14 cellular contexts compared by ENCODE assay signal in the genomic region with DNA sequence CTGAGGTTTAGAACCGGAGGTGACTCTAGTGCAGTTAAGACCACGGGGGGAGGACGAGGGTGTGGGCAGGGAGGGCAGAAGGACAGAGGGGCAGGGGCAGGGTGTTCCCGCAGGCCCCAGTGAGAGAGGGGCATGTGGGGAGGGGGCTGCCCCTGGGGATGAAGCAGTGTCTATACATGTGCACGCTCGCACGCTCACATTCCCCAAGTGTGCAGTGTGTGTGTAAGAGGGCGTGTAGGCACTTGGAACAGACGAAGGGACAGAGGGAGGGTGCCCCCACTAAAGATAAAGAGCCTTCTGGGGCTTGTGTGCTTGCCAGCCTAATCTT.
DNase-seq lines count a peak whose midpoint lies in the region; ATAC-seq, FAIRE-seq and TF ChIP-seq lines count a peak whose summit lies in the region.
"Had no signal": no experiment of that assay in that cellular context is flagged by ENCODE, and none has a peak within 500 bp of the region (broad histone marks: within the 10 kb centered on the region; RNA-seq: fewer than 3 reads in every experiment).

No MANE protein-coding gene starts in this region.

- H2BK120ac ChIP-seq in trophoblast cell (ENCODE audit: insufficient read depth, low read length, poor library complexity) = no peak overlapping the region

- H3F3A ChIP-seq in GM23248 (ENCODE audit: insufficient read depth) = no peaks in the 10 kb centered on the region

- no peak for FAIRE-seq in endothelial cell of umbilical vein (lab: Jason Lieb, UNC)
- FAIRE-seq: HTR-8/SVneo, RCC 7860 had no signal

- H3K18ac ChIP-seq in trophoblast cell (ENCODE audit: low read length) = no peak overlapping the region

- TF ChIP-seq POLR2A in endothelial cell of umbilical vein (IDR thresholded peaks at IDR 0.05; ENCODE audit: low read depth, low read length) = no peak
- no peak for TF ChIP-seq POLR2A in prostate gland (IDR thresholded peaks at IDR 0.05)

- TF ChIP-seq CTCF in endothelial cell of umbilical vein (IDR thresholded peaks at IDR 0.05; ENCODE audit: extremely low read depth in 1 of 2, insufficient read depth in 1 of 2, low read depth in 1 of 2, low read length in 2 of 2) (no peak), prostate gland (IDR thresholded peaks at IDR 0.05) (no peak)

- POLR2A ChIA-PET in endothelial cell of umbilical vein (lab: Charles Lee) = no interaction called here

- WGBS in trophoblast cell (ENCODE audit: extremely low coverage, insufficient coverage, insufficient read length) = no CpG with 5 or more reads among the region's 9 CpGs
- 59 to 67% methylated on average over 8 to 9 of the region's 9 CpGs for WGBS in GM23248 (ENCODE audit: low coverage in 1 of 2, low lambda C conversion rate in 2 of 2, missing lambda C conversion rate in 2 of 2), 2 experiments
- WGBS in prostate gland = 65% methylated on average over 9 of the region's 9 CpGs

- H3K27me3 ChIP-seq in BLaER1 treated with 17β-estradiol and CSF1 and Interleukin-3, amounts not matched to agents 10 nM and 100 nM = no peaks in the 10 kb centered on the region
- H3K27me3 ChIP-seq in Karpas-422 (ENCODE audit: low read length) = no peaks in the 10 kb centered on the region
- H3K27me3 ChIP-seq in endothelial cell of umbilical vein (ENCODE audit: control insufficient read depth in 2 of 2, insufficient read depth in 2 of 2, low read length in 2 of 2) = no peaks in the 10 kb centered on the region
- no peaks in the 10 kb centered on the region for H3K27me3 ChIP-seq in trophoblast cell (ENCODE audit: insufficient read depth, low read length)
- no peaks in the 10 kb centered on the region for H3K27me3 ChIP-seq in GM23248 (replicated peaks; ENCODE audit: insufficient read depth)
- H3K27me3 ChIP-seq in prostate gland (replicated peaks; ENCODE audit: insufficient read depth) = no peaks in the 10 kb centered on the region
- H3K27me3 ChIP-seq: thyroid gland had no signal

- intact Hi-C loops in endothelial cell of umbilical vein (cut with micrococcal nuclease) = no loop called here
- intact Hi-C loops in prostate gland (cut with DNase I) = no loop called here

- no peaks in the 10 kb centered on the region for H3K9me1 ChIP-seq in endothelial cell of umbilical vein (replicated peaks; ENCODE audit: control insufficient read depth, extremely low read depth, insufficient read depth, low read length)

- H4K20me1 ChIP-seq in BLaER1 treated with 17β-estradiol and CSF1 and Interleukin-3, amounts not matched to agents 10 nM and 100 nM = no peaks in the 10 kb centered on the region
- no peaks in the 10 kb centered on the region for H4K20me1 ChIP-seq in Karpas-422 (ENCODE audit: insufficient read depth, low read depth, low read length)
- no peaks in the 10 kb centered on the region for H4K20me1 ChIP-seq in endothelial cell of umbilical vein (replicated peaks; ENCODE audit: control insufficient read depth, extremely low read depth, insufficient read depth, low read length)
- H4K20me1 ChIP-seq in GM23248 (ENCODE audit: insufficient read depth) = no peaks in the 10 kb centered on the region

- peaks cover 0 to 54% (median 33%) of the 10 kb centered on the region in 11 experiments; a peak in 17 of 22 replicates for H3K36me3 ChIP-seq in BLaER1 treated with 17β-estradiol and CSF1 and Interleukin-3, amounts not matched to agents 10 nM and 100 nM
- H3K36me3 ChIP-seq in Karpas-422 (ENCODE audit: insufficient read depth, low read length) (no peaks in the 10 kb centered on the region), endothelial cell of umbilical vein (ENCODE audit: control insufficient read depth in 2 of 2, extremely low read depth in 1 of 2, insufficient read depth in 2 of 2, low read length in 2 of 2) (no peaks in the 10 kb centered on the region), trophoblast cell (ENCODE audit: control insufficient read depth in 1 of 2, insufficient read depth in 2 of 2, low read length in 2 of 2) (no peaks in the 10 kb centered on the region), GM23248 (ENCODE audit: low read depth) (no peaks in the 10 kb centered on the region), prostate gland (no peaks in the 10 kb centered on the region)
- H3K36me3 ChIP-seq: thyroid gland had no signal

- no peak for ATAC-seq in HG02610 (IDR thresholded peaks at IDR 0.05; ENCODE audit: unreplicated experiment)
- ATAC-seq: activated CD4-positive, CD25-positive, alpha-beta regulatory T cell treated with anti-CD3 and anti-CD28 coated beads, Interleukin-2, amount 50 U/mL, for 24 hours had no signal

- no peak overlapping the region for H3K23ac ChIP-seq in trophoblast cell (ENCODE audit: low read length)

- H3K9me2 ChIP-seq in Karpas-422 (replicated peaks; ENCODE audit: insufficient read depth, low read length) (no peaks in the 10 kb centered on the region), GM23248 (ENCODE audit: insufficient read depth) (no peaks in the 10 kb centered on the region)

- H4K91ac ChIP-seq in trophoblast cell (ENCODE audit: low read depth, low read length) = no peak overlapping the region

- H3K9me3 ChIP-seq in BLaER1 treated with 17β-estradiol and CSF1 and Interleukin-3, amounts not matched to agents 10 nM and 100 nM (replicated peaks in 1 of 11) = peaks cover 11 to 60% (median 51%) of the 10 kb centered on the region in 11 experiments; a peak in 20 of 22 replicates
- H3K9me3 ChIP-seq in Karpas-422 (ENCODE audit: low read length) = no peaks in the 10 kb centered on the region
- H3K9me3 ChIP-seq in endothelial cell of umbilical vein (replicated peaks; ENCODE audit: control insufficient read depth, insufficient read depth, low read length) = no peaks in the 10 kb centered on the region
- H3K9me3 ChIP-seq in trophoblast cell (ENCODE audit: insufficient read depth, low read depth, low read length) = peaks cover 8% of the 10 kb centered on the region
- no peaks in the 10 kb centered on the region for H3K9me3 ChIP-seq in GM23248 (ENCODE audit: low read depth)
- H3K9me3 ChIP-seq in prostate gland = no peaks in the 10 kb centered on the region
- H3K9me3 ChIP-seq: thyroid gland had no signal

- peak overlapping the region; percentile 71 to 90 (median 84) for H3K4me2 ChIP-seq in BLaER1 treated with 17β-estradiol and CSF1 and Interleukin-3, amounts not matched to agents 10 nM and 100 nM
- H3K4me2 ChIP-seq in Karpas-422 (ENCODE audit: low read depth, low read length, poor library complexity, severe bottlenecking) = no peak overlapping the region
- H3K4me2 ChIP-seq in endothelial cell of umbilical vein (ENCODE audit: insufficient read depth, low read length) = no peak overlapping the region
- H3K4me2 ChIP-seq in trophoblast cell (ENCODE audit: low read length) = no peak overlapping the region
- H3K4me2 ChIP-seq in GM23248 (ENCODE audit: unreplicated experiment) = no peak overlapping the region

- dilution Hi-C loops in endothelial cell of umbilical vein (cut with MboI; ENCODE audit: extremely low pct_ligation_motif_present, low sequenced_read_pairs) = no loop called here

- H3K4ac ChIP-seq in trophoblast cell (ENCODE audit: low read depth, low read length) = no peak overlapping the region

- BruUV-seq in endothelial cell of umbilical vein (replicated peaks; lab: Mats Ljungman, UMichigan) = no TSS peak

- no peak overlapping the region for H3K14ac ChIP-seq in trophoblast cell (ENCODE audit: low read length)

- DNase-seq in Karpas-422 = no peak
- no peak for DNase-seq in endothelial cell of umbilical vein (ENCODE audit: low read depth, low spot score)
- no peak for DNase-seq in trophoblast cell
- no peak for DNase-seq in anterior cingulate cortex (lab: John Stamatoyannopoulos, UW)
- no peak for DNase-seq in GM23248
- no peak for DNase-seq in prostate gland (ENCODE audit: low spot score)
- DNase-seq: GOT3, NCI-H2107, thyroid gland had no signal

- CTCF ChIA-PET in endothelial cell of umbilical vein (lab: Charles Lee) = interaction anchor here (1.2 to 3.0 kb wide), 3 partner anchors 11 to 208 kb away, joined by 3 to 18 read pairs (median 10); no protein-coding TSS in a partner anchor

- H2BK5ac ChIP-seq in trophoblast cell (ENCODE audit: low read depth, low read length, poor library complexity) = no peak overlapping the region

- in situ Hi-C loops in GM23248 (cut with MboI) = no loop called here

- no peaks in the 10 kb centered on the region for H3K79me2 ChIP-seq in Karpas-422 (ENCODE audit: low read length)
- H3K79me2 ChIP-seq in endothelial cell of umbilical vein (ENCODE audit: control insufficient read depth, insufficient read depth, low read length) = no peaks in the 10 kb centered on the region
- H3K79me2 ChIP-seq in trophoblast cell (ENCODE audit: control insufficient read depth, insufficient read depth, low read length, poor library complexity) = no peaks in the 10 kb centered on the region
- no peaks in the 10 kb centered on the region for H3K79me2 ChIP-seq in GM23248 (ENCODE audit: insufficient read depth)

- no peak overlapping the region for H2BK12ac ChIP-seq in trophoblast cell (ENCODE audit: low read length)

- no peak overlapping the region for H2AK5ac ChIP-seq in trophoblast cell (ENCODE audit: low read length)

- peak overlapping the region; percentile 66 to 79 (median 73); a peak in 21 of 22 replicates for H3K9ac ChIP-seq in BLaER1 treated with 17β-estradiol and CSF1 and Interleukin-3, amounts not matched to agents 10 nM and 100 nM
- H3K9ac ChIP-seq in Karpas-422 (ENCODE audit: low read length) = no peak overlapping the region
- no peak overlapping the region for H3K9ac ChIP-seq in endothelial cell of umbilical vein (replicated peaks; ENCODE audit: extremely low read depth, insufficient read depth, low read length)
- no peak overlapping the region for H3K9ac ChIP-seq in trophoblast cell (ENCODE audit: low read length)
- H3K9ac ChIP-seq in GM23248 = no peak overlapping the region

- no peaks in the 10 kb centered on the region for H3K79me1 ChIP-seq in trophoblast cell (ENCODE audit: low read length)

- H3K4me3 ChIP-seq in BLaER1 treated with 17β-estradiol and CSF1 and Interleukin-3, amounts not matched to agents 10 nM and 100 nM = peak overlapping the region in 4 of 10 experiments; percentile 9 to 38 (median 20); a peak in 6 of 20 replicates
- H3K4me3 ChIP-seq in Karpas-422 (ENCODE audit: low read length) (no peak overlapping the region), endothelial cell of umbilical vein (replicated peaks in 1 of 3; ENCODE audit: insufficient read depth in 1 of 3, low read depth in 1 of 3, low read length in 3 of 3) (no peak overlapping the region), trophoblast cell (ENCODE audit: low read depth, low read length) (no peak overlapping the region), GM23248 (no peak overlapping the region), prostate gland (no peak overlapping the region)
- H3K4me3 ChIP-seq: thyroid gland had no signal

- H4K8ac ChIP-seq in trophoblast cell (ENCODE audit: low read depth, low read length) = no peak overlapping the region

- H3K27ac ChIP-seq in BLaER1 treated with 17β-estradiol and CSF1 and Interleukin-3, amounts not matched to agents 10 nM and 100 nM = peak overlapping the region; percentile 63 to 90 (median 81); a peak in 21 of 22 replicates
- no peak overlapping the region for H3K27ac ChIP-seq in Karpas-422 (ENCODE audit: low read length)
- no peak overlapping the region for H3K27ac ChIP-seq in endothelial cell of umbilical vein (ENCODE audit: insufficient read depth, low read depth, low read length)
- no peak overlapping the region for H3K27ac ChIP-seq in trophoblast cell (ENCODE audit: low read depth, low read length)
- no peak overlapping the region for H3K27ac ChIP-seq in GM23248
- no peak overlapping the region for H3K27ac ChIP-seq in prostate gland
- H3K27ac ChIP-seq: thyroid gland had no signal

- peak overlapping the region; percentile 76; the same call in 1 of the 2 replicates for H2AFZ ChIP-seq in Karpas-422 (ENCODE audit: low read length)
- H2AFZ ChIP-seq in endothelial cell of umbilical vein (ENCODE audit: low read depth, low read length) = peak overlapping the region; percentile 91
- peak overlapping the region; percentile 25 for H2AFZ ChIP-seq in trophoblast cell (ENCODE audit: insufficient read depth, low read length, poor library complexity)
- H2AFZ ChIP-seq in GM23248 = no peak overlapping the region

- H3K4me1 ChIP-seq in BLaER1 treated with 17β-estradiol and CSF1 and Interleukin-3, amounts not matched to agents 10 nM and 100 nM = peaks cover 31 to 62% (median 53%) of the 10 kb centered on the region in 10 experiments
- H3K4me1 ChIP-seq in Karpas-422 (ENCODE audit: low read length) = peaks cover 7% of the 10 kb centered on the region
- H3K4me1 ChIP-seq in endothelial cell of umbilical vein (ENCODE audit: control insufficient read depth, extremely low read depth, insufficient read depth, low read length) = peaks cover 5% of the 10 kb centered on the region
- H3K4me1 ChIP-seq in trophoblast cell (ENCODE audit: control insufficient read depth in 1 of 2, insufficient read depth in 2 of 2, low read length in 2 of 2) = no peaks in the 10 kb centered on the region
- H3K4me1 ChIP-seq in GM23248 (ENCODE audit: insufficient read depth) = no peaks in the 10 kb centered on the region
- H3K4me1 ChIP-seq in prostate gland (replicated peaks) = no peaks in the 10 kb centered on the region
- H3K4me1 ChIP-seq: thyroid gland had no signal

- H4K12ac ChIP-seq in trophoblast cell (ENCODE audit: low read depth, low read length) = no peak overlapping the region

Comparison
In these comparisons a context has a peak if more than half of its experiments do, and no peak if none do; other contexts are left out.
1. H3K27ac ChIP-seq: peak in BLaER1 treated with 17β-estradiol and CSF1 and Interleukin-3, amounts not matched to agents 10 nM and 100 nM (11 of 11); none in Karpas-422 (single experiment), endothelial cell of umbilical vein (single experiment), trophoblast cell (single experiment), GM23248 (single experiment) and prostate gland (0 of 2).
2. H3K4me2 ChIP-seq: peak in BLaER1 treated with 17β-estradiol and CSF1 and Interleukin-3, amounts not matched to agents 10 nM and 100 nM (11 of 11); none in Karpas-422 (single experiment), endothelial cell of umbilical vein (single experiment), trophoblast cell (single experiment) and GM23248 (single experiment).
3. H3K9ac ChIP-seq: peak in BLaER1 treated with 17β-estradiol and CSF1 and Interleukin-3, amounts not matched to agents 10 nM and 100 nM (11 of 11); none in Karpas-422 (single experiment), endothelial cell of umbilical vein (single experiment), trophoblast cell (single experiment) and GM23248 (single experiment).